Comparison of ENCODE assay signal across 21 cellular contexts in the genomic region with DNA sequence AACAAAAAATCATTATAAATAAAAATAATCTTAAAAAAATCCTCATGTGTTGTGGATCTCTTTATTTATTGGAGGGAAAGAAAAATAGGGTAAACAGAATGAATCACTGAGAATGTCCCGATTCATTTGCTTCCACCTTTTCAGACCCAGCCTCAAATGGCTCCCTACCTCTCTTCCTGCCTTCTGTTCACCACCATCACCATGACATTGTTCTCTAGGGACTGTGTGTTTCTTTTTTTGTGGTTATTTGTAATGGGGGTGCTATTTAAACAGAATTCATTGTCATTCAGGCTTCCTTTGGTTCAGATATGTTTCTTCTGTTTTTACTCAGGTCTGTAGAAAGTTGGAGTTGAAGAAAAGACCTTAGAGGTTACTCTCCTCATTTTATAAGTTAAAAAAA.
"Had no signal": no experiment of that assay in that cellular context is flagged by ENCODE, and none has a peak within 500 bp of the region (broad histone marks: within the 10 kb centered on the region; RNA-seq: fewer than 3 reads in every experiment).

No MANE protein-coding gene starts in this region.

- DNase-seq: activated CD4-positive, alpha-beta memory T cell treated with anti-CD3 and anti-CD28 coated beads for 36 hours; activated CD4-positive, alpha-beta T cell treated with anti-CD3 and anti-CD28 coated beads, Interleukin-2, amount 10 ng/mL, durations not matched to agents 7 days and 5 days; activated CD4-positive, CD25-positive, alpha-beta regulatory T cell; activated gamma-delta T cell; activated naive CD4-positive, alpha-beta T cell treated with anti-CD3 and anti-CD28 coated beads for 36 hours; activated T-cell treated with anti-CD3 and anti-CD28 coated beads for 4 hours; activated T-cell treated with anti-CD3 and anti-CD28 coated beads, Interleukin-2, amount 50 U/mL, for 48 hours; amygdala; NCI-H1105 treated with DMSO at 0.1 percent for 48 hours; NCI-H1436 treated with DMSO at 0.1 percent for 48 hours; NCI-H187; NCI-H2107; NCI-H510A treated with DMSO at 0.1 percent for 48 hours; PC-9; SHP77 treated with DMSO at 0.1 percent for 48 hours; T-helper 2 cell; T1000 had no signal

- H3K36me3 Mint-ChIP-seq: activated CD4-positive, alpha-beta memory T cell treated with anti-CD3 and anti-CD28 coated beads for 36 hours; activated naive CD8-positive, alpha-beta T cell; brain had no signal

- H3K4me3 ChIP-seq: PC-9 had no signal

- H3K4me1 Mint-ChIP-seq: activated CD4-positive, alpha-beta T cell treated with anti-CD3 and anti-CD28 coated beads, Interleukin-2, amount 10 ng/mL, durations not matched to agents 7 days and 5 days; activated T-helper 17 cell treated with anti-CD3 and anti-CD28 coated beads, Interleukin-2, amount 50 U/mL, for 72 hours; brain; central memory CD8-positive, alpha-beta T cell had no signal

- H3K9me3 Mint-ChIP-seq: activated CD4-positive, alpha-beta memory T cell treated with anti-CD3 and anti-CD28 coated beads for 36 hours; activated CD4-positive, alpha-beta T cell treated with anti-CD3 and anti-CD28 coated beads, Interleukin-2, amount 10 ng/mL, durations not matched to agents 7 days and 5 days; activated naive CD4-positive, alpha-beta T cell treated with anti-CD3 and anti-CD28 coated beads for 36 hours; activated T-helper 17 cell treated with anti-CD3 and anti-CD28 coated beads, Interleukin-2, amount 50 U/mL, for 72 hours; central memory CD8-positive, alpha-beta T cell had no signal

- H2AFZ ChIP-seq: PC-9 had no signal

- H3K4me3 Mint-ChIP-seq: activated CD4-positive, alpha-beta memory T cell treated with anti-CD3 and anti-CD28 coated beads for 36 hours; activated CD4-positive, alpha-beta T cell treated with anti-CD3 and anti-CD28 coated beads, Interleukin-2, amount 10 ng/mL, durations not matched to agents 7 days and 5 days; activated naive CD4-positive, alpha-beta T cell treated with anti-CD3 and anti-CD28 coated beads for 36 hours; activated naive CD8-positive, alpha-beta T cell; activated T-helper 17 cell treated with anti-CD3 and anti-CD28 coated beads, Interleukin-2, amount 50 U/mL, for 72 hours; brain; central memory CD8-positive, alpha-beta T cell had no signal

- H3K27ac Mint-ChIP-seq: activated CD4-positive, alpha-beta memory T cell treated with anti-CD3 and anti-CD28 coated beads for 36 hours; activated CD4-positive, alpha-beta T cell treated with anti-CD3 and anti-CD28 coated beads, Interleukin-2, amount 10 ng/mL, durations not matched to agents 7 days and 5 days; activated naive CD4-positive, alpha-beta T cell treated with anti-CD3 and anti-CD28 coated beads for 36 hours; activated naive CD8-positive, alpha-beta T cell; activated T-helper 17 cell treated with anti-CD3 and anti-CD28 coated beads, Interleukin-2, amount 50 U/mL, for 72 hours; brain had no signal

- H3K4me2 ChIP-seq: PC-9 had no signal

- ATAC-seq: activated T-helper 17 cell treated with anti-CD3 and anti-CD28 coated beads, Interleukin-2, amount 50 U/mL, for 72 hours had no signal

- H3K27ac ChIP-seq: PC-9 had no signal
